Comparison of ENCODE assay signal across 8 cellular contexts in genomic region chr5:141420855-141421488, GRCh38. TPM values are rescaled to one million over a fixed set of nuclear protein-coding genes. Genes with fewer than 3 reads are reported as not detected.
DNase-seq lines count a peak whose midpoint lies in the region; ATAC-seq and TF ChIP-seq lines count a peak whose summit lies in the region.

TSS of gene PCDHGA11 (plus strand) at chr5:141421051. CDS start at chr5:141421228, 177 bp downstream.

- H3K27me3 Mint-ChIP-seq in activated naive CD4-positive, alpha-beta T cell treated with anti-CD3 and anti-CD28 coated beads for 36 hours (ENCODE audit: low read depth), result peaks cover 69% of the 10 kb centered on the region
- peaks cover 63 to 68% of the 10 kb centered on the region in 2 donors for H3K27me3 Mint-ChIP-seq in stimulated activated naive B cell treated with anti-CD40 and anti-IgM and Interleukin-4, amounts not matched to agents 10 μg/mL and 1 μg/mL and 100 μg/mL, for 72 hours

- in situ Hi-C loops in astrocyte of the cerebellum (cut with HindIII; ENCODE audit: low sequenced_read_pairs), result no loop called here

- peak within 1 kb of the TSS; percentile 77 for H3K4me3 Mint-ChIP-seq in activated naive CD4-positive, alpha-beta T cell treated with anti-CD3 and anti-CD28 coated beads for 36 hours
- H3K4me3 Mint-ChIP-seq in stimulated activated naive B cell treated with anti-CD40 and anti-IgM and Interleukin-4, amounts not matched to agents 10 μg/mL and 1 μg/mL and 100 μg/mL, for 72 hours, result peak within 1 kb of the TSS; percentile 75 to 76

- H3K36me3 Mint-ChIP-seq in activated naive CD4-positive, alpha-beta T cell treated with anti-CD3 and anti-CD28 coated beads for 36 hours (ENCODE audit: low read depth), result peaks cover 25% of the 10 kb centered on the region
- H3K36me3 Mint-ChIP-seq in stimulated activated naive B cell treated with anti-CD40 and anti-IgM and Interleukin-4, amounts not matched to agents 10 μg/mL and 1 μg/mL and 100 μg/mL, for 72 hours, result peaks cover 13 to 18% of the 10 kb centered on the region in 2 donors

- H3K4me1 Mint-ChIP-seq in activated naive CD4-positive, alpha-beta T cell treated with anti-CD3 and anti-CD28 coated beads for 36 hours (ENCODE audit: low read depth), result peaks cover 3% of the 10 kb centered on the region
- peaks cover 6 to 18% of the 10 kb centered on the region in 2 donors for H3K4me1 Mint-ChIP-seq in stimulated activated naive B cell treated with anti-CD40 and anti-IgM and Interleukin-4, amounts not matched to agents 10 μg/mL and 1 μg/mL and 100 μg/mL, for 72 hours

- no peak within 1 kb of the TSS for H3K27ac Mint-ChIP-seq in activated naive CD4-positive, alpha-beta T cell treated with anti-CD3 and anti-CD28 coated beads for 36 hours
- H3K27ac Mint-ChIP-seq in stimulated activated naive B cell treated with anti-CD40 and anti-IgM and Interleukin-4, amounts not matched to agents 10 μg/mL and 1 μg/mL and 100 μg/mL, for 72 hours, result peak within 1 kb of the TSS; percentile 83

- peaks cover 28% of the 10 kb centered on the region for H3K9me3 Mint-ChIP-seq in activated naive CD4-positive, alpha-beta T cell treated with anti-CD3 and anti-CD28 coated beads for 36 hours
- H3K9me3 Mint-ChIP-seq in stimulated activated naive B cell treated with anti-CD40 and anti-IgM and Interleukin-4, amounts not matched to agents 10 μg/mL and 1 μg/mL and 100 μg/mL, for 72 hours, result peaks cover 13 to 23% of the 10 kb centered on the region in 2 donors

- peak; percentile 71 for DNase-seq in activated naive CD4-positive, alpha-beta T cell treated with anti-CD3 and anti-CD28 coated beads for 36 hours
- no peak for DNase-seq in activated naive CD4-positive, alpha-beta T cell (lab: John Stamatoyannopoulos, UW)
- no peak for DNase-seq in LNCaP clone FGC (ENCODE audit: low read depth)
- DNase-seq in astrocyte of the cerebellum (ENCODE audit: low read depth), result peak; percentile 20
- DNase-seq in iPS-NIHi7 (ENCODE audit: extremely low spot score), result peak; percentile 73
- no peak for DNase-seq in stimulated activated naive B cell treated with anti-CD40 and anti-IgM and Interleukin-4, amounts not matched to agents 10 μg/mL and 1 μg/mL and 100 μg/mL, for 72 hours
- DNase-seq in NCI-H1436 treated with DMSO at 0.1 percent for 48 hours (lab: John Stamatoyannopoulos, UW), result no peak

- H3K4me3 ChIP-seq in LNCaP clone FGC (ENCODE audit: low read depth, low read length), result no peak within 1 kb of the TSS
- H3K4me3 ChIP-seq in astrocyte of the cerebellum (ENCODE audit: low read depth, low read length), result peak within 1 kb of the TSS; percentile 42

- 0 out of 2 replicates have a peak, but pooled peaks have one; percentile 5 for TF ChIP-seq CTCF in LNCaP clone FGC (IDR thresholded peaks at IDR 0.05; ENCODE audit: control insufficient read depth, extremely low read depth, insufficient read depth)
- TF ChIP-seq CTCF in astrocyte of the cerebellum (IDR thresholded peaks at IDR 0.05; ENCODE audit: low read depth, low read length, missing control alignments), result peak; percentile 55

- CTCF ChIA-PET in activated naive CD4-positive, alpha-beta T cell treated with anti-CD3 and anti-CD28 coated beads for 36 hours (lab: Charles Lee), result interaction anchor here (0.7 to 2.2 kb wide), 26 partner anchors 8 to 249 kb away, joined by 3 to 34 read pairs (median 4); partner anchors contain the start of genes PCDHGA10, PCDHGA12, PCDHGA5 and PCDHGA6

- ATAC-seq in stimulated activated naive B cell treated with anti-CD40 and anti-IgM and Interleukin-4, amounts not matched to agents 10 μg/mL and 1 μg/mL and 100 μg/mL, for 72 hours (replicated peaks), result no peak
- no peak for ATAC-seq in HG02571 (IDR thresholded peaks at IDR 0.05; ENCODE audit: unreplicated experiment)

- intact Hi-C loops in activated naive CD4-positive, alpha-beta T cell treated with anti-CD3 and anti-CD28 coated beads for 36 hours (cut with micrococcal nuclease), result loop anchor here (1.0 to 5.0 kb wide), 4 partner anchors 49 to 103 kb away; partner anchors contain the start of genes PCDHGA6, PCDHGB3 and PCDHGC3

RNA-seq across cellular contexts. Expression of gene PCDHGA11, which starts in this region (rescaled TPM):
- total RNA-seq in activated naive CD4-positive, alpha-beta T cell treated with anti-CD3 and anti-CD28 coated beads for 36 hours, result under 1 TPM; 0.10 to 0.17 TPM

Comparison
In these comparisons a context has a peak if more than half of its experiments do, and no peak if none do; other contexts are left out.
1. Peak in DNase-seq in activated naive CD4-positive, alpha-beta T cell treated with anti-CD3 and anti-CD28 coated beads for 36 hours; RNA of the gene not detected or under 1 TPM.
2. DNase-seq: peak in astrocyte of the cerebellum (single experiment) and iPS-NIHi7 (single experiment); none in activated naive CD4-positive, alpha-beta T cell (0 of 4), LNCaP clone FGC (single experiment), stimulated activated naive B cell treated with anti-CD40 and anti-IgM and Interleukin-4, amounts not matched to agents 10 μg/mL and 1 μg/mL and 100 μg/mL, for 72 hours (single experiment) and NCI-H1436 treated with DMSO at 0.1 percent for 48 hours (single experiment).